8 cellular contexts compared by ENCODE assay signal in the genomic region with DNA sequence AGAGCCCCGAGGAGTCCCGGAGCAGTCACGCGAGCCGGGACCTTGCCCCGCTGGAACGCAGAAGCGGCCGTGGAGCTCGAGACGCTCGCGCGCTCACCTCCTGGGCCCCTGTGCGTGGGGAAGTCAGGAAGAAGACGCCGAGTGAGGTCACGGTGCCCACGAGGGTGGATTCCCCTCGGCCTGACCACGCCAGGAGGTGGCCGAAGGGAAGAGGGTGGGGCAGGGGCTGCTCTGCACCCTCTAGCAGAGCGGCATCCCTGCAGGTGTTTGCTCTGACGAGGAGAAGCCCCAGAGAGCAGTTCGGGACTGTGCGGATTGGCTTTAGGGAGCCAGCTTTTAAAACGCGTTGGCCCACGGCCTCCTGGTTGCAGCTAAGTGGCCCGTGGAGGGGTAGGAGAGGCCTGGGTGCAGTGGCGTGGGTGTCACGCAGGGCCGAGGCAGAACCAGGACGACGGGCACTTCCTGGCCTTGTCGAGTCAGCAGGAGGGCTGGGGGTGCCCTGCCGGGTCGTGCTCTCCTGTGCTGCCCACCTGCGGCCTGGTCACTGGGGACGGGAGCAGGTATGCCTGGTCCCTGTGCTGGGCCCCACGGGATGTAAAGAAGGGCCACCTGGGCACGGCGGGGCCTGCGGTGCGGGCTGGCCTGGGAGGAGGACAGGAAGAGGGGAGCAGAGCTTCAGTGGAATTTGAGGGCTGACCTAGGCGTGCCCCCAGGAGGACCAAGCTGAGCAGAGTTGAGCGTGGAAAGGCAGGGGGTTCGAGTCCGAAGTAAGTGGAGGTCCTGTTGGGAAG. TPM values are rescaled to one million over a fixed set of nuclear protein-coding genes. Genes with fewer than 3 reads are reported as not detected.
A peak's percentile ranks its signal among the peaks of the same experiment; 100 is the strongest.
DNase-seq lines count a peak whose midpoint lies in the region; ATAC-seq and TF ChIP-seq lines count a peak whose summit lies in the region.

No MANE protein-coding gene starts in this region.

- H3K9ac ChIP-seq in skeletal muscle satellite cell (ENCODE audit: low read depth, low read length) = peak overlapping the region; percentile 94

- DNase-seq in COLO668 (lab: John Stamatoyannopoulos, UW; ENCODE audit: unreplicated experiment) (peak; percentile 62), left ventricle myocardium inferior (no peak), AML-193 (lab: John Stamatoyannopoulos, UW) (no peak), hepatic stellate cell (ENCODE audit: low spot score) (no peak)
- no peak for DNase-seq in activated T-helper 1 cell treated with anti-CD3 and anti-CD28 coated beads, Interleukin-12 subunit alpha, Interleukin-12 subunit beta, Interleukin-2, Interleukin-4 antibody, amounts not matched to agents 30 ng/mL and 10 ng/mL and 1 ng/mL, durations not matched to agents 14 hours and 24 hours and 36 hours (ENCODE audit: low spot score)

- H3K4me3 ChIP-seq in left ventricle myocardium inferior (peak overlapping the region; percentile 91), skeletal muscle satellite cell (ENCODE audit: low read length) (peak overlapping the region; percentile 100)

- no peaks in the 10 kb centered on the region for H3K9me3 ChIP-seq in left ventricle myocardium inferior (replicated peaks)
- H3K9me3 ChIP-seq in skeletal muscle satellite cell (replicated peaks; ENCODE audit: low read length) = no peaks in the 10 kb centered on the region

- peak overlapping the region; percentile 99 for H3K4me2 ChIP-seq in skeletal muscle satellite cell (ENCODE audit: low read length)

- no peak for TF ChIP-seq CTCF in left ventricle myocardium inferior (IDR thresholded peaks at IDR 0.05; ENCODE audit: borderline replicate concordance)

- peaks cover 20% of the 10 kb centered on the region for H3K27me3 Mint-ChIP-seq in activated T-helper 1 cell treated with anti-CD3 and anti-CD28 coated beads, Interleukin-12 subunit alpha, Interleukin-12 subunit beta, Interleukin-2, Interleukin-4 antibody, amounts not matched to agents 30 ng/mL and 10 ng/mL and 1 ng/mL, durations not matched to agents 14 hours and 24 hours and 36 hours (ENCODE audit: insufficient read depth)

- peak overlapping the region; percentile 44 for H3K27ac Mint-ChIP-seq in activated T-helper 1 cell treated with anti-CD3 and anti-CD28 coated beads, Interleukin-12 subunit alpha, Interleukin-12 subunit beta, Interleukin-2, Interleukin-4 antibody, amounts not matched to agents 30 ng/mL and 10 ng/mL and 1 ng/mL, durations not matched to agents 14 hours and 24 hours and 36 hours

- no peaks in the 10 kb centered on the region for H3K27me3 ChIP-seq in left ventricle myocardium inferior (ENCODE audit: low read depth)
- no peaks in the 10 kb centered on the region for H3K27me3 ChIP-seq in skeletal muscle satellite cell (ENCODE audit: control insufficient read depth, insufficient read depth, low read length)

- H3K4me1 ChIP-seq in left ventricle myocardium inferior (peaks cover 50% of the 10 kb centered on the region), skeletal muscle satellite cell (ENCODE audit: control insufficient read depth, insufficient read depth, low read length) (peaks cover 29% of the 10 kb centered on the region)

- peaks cover 17% of the 10 kb centered on the region for H3K4me1 Mint-ChIP-seq in activated T-helper 1 cell treated with anti-CD3 and anti-CD28 coated beads, Interleukin-12 subunit alpha, Interleukin-12 subunit beta, Interleukin-2, Interleukin-4 antibody, amounts not matched to agents 30 ng/mL and 10 ng/mL and 1 ng/mL, durations not matched to agents 14 hours and 24 hours and 36 hours (ENCODE audit: low read depth)

- ATAC-seq in HG02763 (IDR thresholded peaks at IDR 0.05; ENCODE audit: unreplicated experiment) (peak; percentile 3), HG03139 (IDR thresholded peaks at IDR 0.05; ENCODE audit: unreplicated experiment) (no peak)

- intact Hi-C loops in activated T-helper 1 cell treated with anti-CD3 and anti-CD28 coated beads, Interleukin-12 subunit alpha, Interleukin-12 subunit beta, Interleukin-2, Interleukin-4 antibody, amounts not matched to agents 30 ng/mL and 10 ng/mL and 1 ng/mL, durations not matched to agents 14 hours and 24 hours and 36 hours (cut with micrococcal nuclease) = loop anchor here (1.0 to 2.0 kb wide), 4 partner anchors 8 to 69 kb away; a partner anchor contains a TSS
- intact Hi-C loops in left ventricle myocardium inferior (cut with micrococcal nuclease) = no loop called here

- peaks cover 6% of the 10 kb centered on the region for H3K36me3 ChIP-seq in left ventricle myocardium inferior
- peaks cover 15% of the 10 kb centered on the region for H3K36me3 ChIP-seq in skeletal muscle satellite cell (ENCODE audit: insufficient read depth, low read length)

- H3K4me3 Mint-ChIP-seq in activated T-helper 1 cell treated with anti-CD3 and anti-CD28 coated beads, Interleukin-12 subunit alpha, Interleukin-12 subunit beta, Interleukin-2, Interleukin-4 antibody, amounts not matched to agents 30 ng/mL and 10 ng/mL and 1 ng/mL, durations not matched to agents 14 hours and 24 hours and 36 hours = peak overlapping the region; percentile 86

- no peaks in the 10 kb centered on the region for H3K9me3 Mint-ChIP-seq in activated T-helper 1 cell treated with anti-CD3 and anti-CD28 coated beads, Interleukin-12 subunit alpha, Interleukin-12 subunit beta, Interleukin-2, Interleukin-4 antibody, amounts not matched to agents 30 ng/mL and 10 ng/mL and 1 ng/mL, durations not matched to agents 14 hours and 24 hours and 36 hours

- H3K27ac ChIP-seq in left ventricle myocardium inferior (replicated peaks) = peak overlapping the region; percentile 88

- H3K36me3 Mint-ChIP-seq in activated T-helper 1 cell treated with anti-CD3 and anti-CD28 coated beads, Interleukin-12 subunit alpha, Interleukin-12 subunit beta, Interleukin-2, Interleukin-4 antibody, amounts not matched to agents 30 ng/mL and 10 ng/mL and 1 ng/mL, durations not matched to agents 14 hours and 24 hours and 36 hours (ENCODE audit: low read depth) = peaks cover 4% of the 10 kb centered on the region

RNA-seq across cellular contexts. Expression of a gene that starts 1.0 kb away (rescaled TPM):
- total RNA-seq in activated T-helper 1 cell treated with anti-CD3 and anti-CD28 coated beads, Interleukin-12 subunit alpha, Interleukin-12 subunit beta, Interleukin-2, Interleukin-4 antibody, amounts not matched to agents 30 ng/mL and 10 ng/mL and 1 ng/mL, durations not matched to agents 14 hours and 24 hours and 36 hours = 123 and 135 TPM in 2 replicates
- total RNA-seq in left ventricle myocardium inferior = 88.4 TPM
- 59.4 and 61.1 TPM in 2 replicates for total RNA-seq in skeletal muscle satellite cell (2012; rRNA removed)

RNA-seq across cellular contexts. Expression of a gene that starts 56.2 kb away (rescaled TPM):
- 51.9 and 52.4 TPM in 2 replicates for total RNA-seq in activated T-helper 1 cell treated with anti-CD3 and anti-CD28 coated beads, Interleukin-12 subunit alpha, Interleukin-12 subunit beta, Interleukin-2, Interleukin-4 antibody, amounts not matched to agents 30 ng/mL and 10 ng/mL and 1 ng/mL, durations not matched to agents 14 hours and 24 hours and 36 hours
- 40.6 TPM for total RNA-seq in left ventricle myocardium inferior
- 15.5 and 28.0 TPM in 2 replicates for total RNA-seq in skeletal muscle satellite cell (2012; rRNA removed)
